In genomic region chr2:97645112-97645699, GRCh38 we compare ENCODE assay signal across 8 cellular contexts.
DNase-seq lines count a peak whose midpoint lies in the region; ATAC-seq and TF ChIP-seq lines count a peak whose summit lies in the region.

No MANE protein-coding gene starts in this region.

- H3K4me3 ChIP-seq in AG09309 (ENCODE audit: control insufficient read depth, low read depth, low read length), result peak overlapping the region; percentile 83
- H3K4me3 ChIP-seq in RWPE2 (ENCODE audit: severe bottlenecking), result peak overlapping the region; percentile 86
- H3K4me3 ChIP-seq in effector memory CD4-positive, alpha-beta T cell (ENCODE audit: insufficient read depth, low read depth, low read length, poor library complexity, severe bottlenecking), result peak overlapping the region; percentile 81
- H3K4me3 ChIP-seq in mucosa of stomach (ENCODE audit: low read length), result peak overlapping the region; percentile 97

- no peaks in the 10 kb centered on the region for H3K4me1 ChIP-seq in RWPE2 (ENCODE audit: insufficient read depth, poor library complexity, severe bottlenecking)
- H3K4me1 ChIP-seq in effector memory CD4-positive, alpha-beta T cell (ENCODE audit: control insufficient read depth, insufficient read depth, low read length, poor library complexity, severe bottlenecking), result peaks cover 15% of the 10 kb centered on the region
- H3K4me1 ChIP-seq in mucosa of stomach (ENCODE audit: control insufficient read depth, insufficient read depth, low read length), result peaks cover 11% of the 10 kb centered on the region

- H3K36me3 ChIP-seq in RWPE2 (ENCODE audit: low read depth) (peaks cover 25% of the 10 kb centered on the region), mucosa of stomach (ENCODE audit: control insufficient read depth, insufficient read depth, low read length) (peaks cover 7% of the 10 kb centered on the region)
- peaks cover 22% of the 10 kb centered on the region for H3K36me3 ChIP-seq in effector memory CD4-positive, alpha-beta T cell (ENCODE audit: control insufficient read depth, insufficient read depth, low read length)

- no peak for DNase-seq in AG09309 (ENCODE audit: low read depth)
- DNase-seq in RWPE2 (ENCODE audit: low spot score), result no peak
- DNase-seq in effector memory CD4-positive, alpha-beta T cell, result no peak
- no peak for DNase-seq in glomerular visceral epithelial cell (ENCODE audit: extremely low spot score)
- DNase-seq in NCI-H1105 treated with DMSO at 0.1 percent for 48 hours (lab: John Stamatoyannopoulos, UW), result no peak

- H3K27me3 ChIP-seq in RWPE2 (ENCODE audit: insufficient read depth, poor library complexity, severe bottlenecking) (no peaks in the 10 kb centered on the region), mucosa of stomach (ENCODE audit: control insufficient read depth, insufficient read depth, low read length) (no peaks in the 10 kb centered on the region)
- no peaks in the 10 kb centered on the region for H3K27me3 ChIP-seq in effector memory CD4-positive, alpha-beta T cell (replicated peaks; ENCODE audit: control insufficient read depth, insufficient read depth, low read length, poor library complexity, severe bottlenecking)

- peak; percentile 15 for ATAC-seq in GM18861 (IDR thresholded peaks at IDR 0.05; ENCODE audit: unreplicated experiment)
- peak; percentile 24 for ATAC-seq in HG03095 (IDR thresholded peaks at IDR 0.05; ENCODE audit: unreplicated experiment)
- peak; percentile 40 for ATAC-seq in RWPE2 (ENCODE audit: low read depth)

- TF ChIP-seq CTCF in AG09309 (IDR thresholded peaks at IDR 0.05; ENCODE audit: control insufficient read depth, insufficient read depth, low read depth, low read length, missing control alignments) (no peak), RWPE2 (IDR thresholded peaks at IDR 0.05; ENCODE audit: poor library complexity, severe bottlenecking) (no peak)

- peak overlapping the region; percentile 40 for H3K27ac ChIP-seq in RWPE2 (ENCODE audit: poor library complexity, severe bottlenecking)
- H3K27ac ChIP-seq in effector memory CD4-positive, alpha-beta T cell (ENCODE audit: insufficient read depth, low read length, poor library complexity, severe bottlenecking), result peak overlapping the region; percentile 85

- H3K9ac ChIP-seq in mucosa of stomach (ENCODE audit: low read length), result peak overlapping the region; percentile 97

- H3K9me3 ChIP-seq in RWPE2 (ENCODE audit: severe bottlenecking) (no peaks in the 10 kb centered on the region), mucosa of stomach (ENCODE audit: control insufficient read depth, low read length) (no peaks in the 10 kb centered on the region)
- no peaks in the 10 kb centered on the region for H3K9me3 ChIP-seq in effector memory CD4-positive, alpha-beta T cell (ENCODE audit: control insufficient read depth, low read length)
